In genomic region chr4:139769355-139769754, GRCh38 we compare ENCODE assay signal across 25 cellular contexts.
"Had no signal": no experiment of that assay in that cellular context is flagged by ENCODE, and none has a peak within 500 bp of the region (broad histone marks: within the 10 kb centered on the region; RNA-seq: fewer than 3 reads in every experiment).

No MANE protein-coding gene starts in this region.

- H3K9me3 Mint-ChIP-seq: immature natural killer cell; mesothelial cell of epicardium; naive thymus-derived CD4-positive, alpha-beta T cell; nephron; neural crest cell; stimulated activated effector memory CD8-positive, alpha-beta T cell treated with anti-CD3 and anti-CD28 coated beads, Interleukin-12 subunit alpha, Interleukin-12 subunit beta, amount 100 ng/mL, for 72 hours; stimulated activated naive CD8-positive, alpha-beta T cell treated with anti-CD3 and anti-CD28 coated beads, Interleukin-15, Interleukin-2, amounts not matched to agents 100 ng/mL and 50 ng/mL, for 24 hours had no signal

- H3K27me3 Mint-ChIP-seq: stimulated activated naive CD8-positive, alpha-beta T cell treated with anti-CD3 and anti-CD28 coated beads, Interleukin-15, Interleukin-2, amounts not matched to agents 100 ng/mL and 50 ng/mL, for 24 hours had no signal

- H3K27ac ChIP-seq: lower lobe of right lung, skin epidermis, testis, thyroid gland, transverse colon, upper lobe of left lung had no signal

- H3K27ac Mint-ChIP-seq: immature natural killer cell; mesothelial cell of epicardium; naive thymus-derived CD4-positive, alpha-beta T cell; nephron; stimulated activated effector memory CD8-positive, alpha-beta T cell treated with anti-CD3 and anti-CD28 coated beads, Interleukin-12 subunit alpha, Interleukin-12 subunit beta, amount 100 ng/mL, for 72 hours; stimulated activated naive CD8-positive, alpha-beta T cell treated with anti-CD3 and anti-CD28 coated beads, Interleukin-15, Interleukin-2, amounts not matched to agents 100 ng/mL and 50 ng/mL, for 24 hours had no signal

- H3K36me3 Mint-ChIP-seq: immature natural killer cell; mesothelial cell of epicardium; stimulated activated effector memory CD8-positive, alpha-beta T cell treated with anti-CD3 and anti-CD28 coated beads, Interleukin-12 subunit alpha, Interleukin-12 subunit beta, amount 100 ng/mL, for 72 hours had no signal

- H3K9ac ChIP-seq: parathyroid adenoma had no signal

- DNase-seq: head of caudate nucleus; hippocampal formation; immature natural killer cell; kidney; lower lobe of right lung; naive thymus-derived CD4-positive, alpha-beta T cell; occipital lobe; retina; right cardiac atrium; spleen; stimulated activated CD4-positive, alpha-beta T cell treated with anti-CD3 and anti-CD28 coated beads, Interleukin-4, amount 100 ng/mL, for 24 hours; stimulated activated naive CD4-positive, alpha-beta T cell; testis; thyroid gland; transverse colon; upper lobe of left lung had no signal

- H3K9me3 ChIP-seq: lower lobe of right lung, neutrophil, spleen, testis, thyroid gland, transverse colon, upper lobe of left lung had no signal

- FAIRE-seq: islet of Langerhans, kidney had no signal

- H2AFZ ChIP-seq: parathyroid adenoma had no signal

- H3K4me3 Mint-ChIP-seq: immature natural killer cell; mesothelial cell of epicardium; naive thymus-derived CD4-positive, alpha-beta T cell; nephron; stimulated activated effector memory CD8-positive, alpha-beta T cell treated with anti-CD3 and anti-CD28 coated beads, Interleukin-12 subunit alpha, Interleukin-12 subunit beta, amount 100 ng/mL, for 72 hours; stimulated activated naive CD8-positive, alpha-beta T cell treated with anti-CD3 and anti-CD28 coated beads, Interleukin-15, Interleukin-2, amounts not matched to agents 100 ng/mL and 50 ng/mL, for 24 hours had no signal

- H3K4me3 ChIP-seq: lower lobe of right lung, skin epidermis, spleen, testis, thyroid gland, transverse colon, upper lobe of left lung had no signal

- H3K4me1 Mint-ChIP-seq: immature natural killer cell; naive thymus-derived CD4-positive, alpha-beta T cell; stimulated activated effector memory CD8-positive, alpha-beta T cell treated with anti-CD3 and anti-CD28 coated beads, Interleukin-12 subunit alpha, Interleukin-12 subunit beta, amount 100 ng/mL, for 72 hours had no signal

- H3K36me3 ChIP-seq: lower lobe of right lung, neutrophil, spleen, thyroid gland, transverse colon, upper lobe of left lung had no signal

- H3K27me3 ChIP-seq: neutrophil, spleen, testis, thyroid gland, transverse colon, upper lobe of left lung had no signal

- H3K79me2 ChIP-seq: parathyroid adenoma had no signal
